Comparison of ENCODE assay signal across 9 cellular contexts in genomic region chr1:1665815-1666251, GRCh38. TPM values are rescaled to one million over a fixed set of nuclear protein-coding genes. Genes with fewer than 3 reads are reported as not detected.
DNase-seq lines count a peak whose midpoint lies in the region; ATAC-seq, FAIRE-seq and TF ChIP-seq lines count a peak whose summit lies in the region.
"Had no signal": no experiment of that assay in that cellular context is flagged by ENCODE, and none has a peak within 500 bp of the region (broad histone marks: within the 10 kb centered on the region; RNA-seq: fewer than 3 reads in every experiment).

No MANE protein-coding gene starts in this region.

- no peak overlapping the region for H3K4me2 ChIP-seq in PC-9

- ATAC-seq in gastrocnemius medialis = no peak
- ATAC-seq in HG03039 (IDR thresholded peaks at IDR 0.05; ENCODE audit: unreplicated experiment) = no peak
- no peak for ATAC-seq in GM21367 (IDR thresholded peaks at IDR 0.05; ENCODE audit: unreplicated experiment)

- DNase-seq in GM06990 (ENCODE audit: extremely low read depth, insufficient read length) (no peak), PC-9 (no peak), ecto neural progenitor cell (ENCODE audit: low spot score) (peak; percentile 60), retinal pigment epithelial cell (ENCODE audit: low read depth) (no peak), gastrocnemius medialis (no peak), small intestine (no peak)

- no peak for TF ChIP-seq POLR2A in gastrocnemius medialis (IDR thresholded peaks at IDR 0.05)

- H3K36me3 ChIP-seq in GM06990 (ENCODE audit: control insufficient read depth, insufficient read depth, low read length) (peaks cover 28% of the 10 kb centered on the region), PC-9 (ENCODE audit: low read depth) (peaks cover 13% of the 10 kb centered on the region), gastrocnemius medialis (peaks cover 0 to 51% of the 10 kb centered on the region in 2 donors), small intestine (ENCODE audit: control insufficient read depth in 2 of 2, insufficient read depth in 2 of 2, low read length in 2 of 2) (peaks cover 11 to 13% of the 10 kb centered on the region in 2 donors)

- H3K27me3 ChIP-seq in GM06990 (replicated peaks; ENCODE audit: control insufficient read depth, insufficient read depth, low read length) = no peaks in the 10 kb centered on the region
- no peaks in the 10 kb centered on the region for H3K27me3 ChIP-seq in PC-9 (ENCODE audit: insufficient read depth, low read depth)
- H3K27me3 ChIP-seq in gastrocnemius medialis = no peaks in the 10 kb centered on the region
- H3K27me3 ChIP-seq in small intestine (ENCODE audit: control insufficient read depth in 2 of 2, insufficient read depth in 2 of 2, low read length in 2 of 2) = no peaks in the 10 kb centered on the region

- H3K4me3 ChIP-seq in GM06990 (replicated peaks; ENCODE audit: low read depth, low read length) (no peak overlapping the region), PC-9 (no peak overlapping the region), retinal pigment epithelial cell (ENCODE audit: low read length) (no peak overlapping the region), gastrocnemius medialis (no peak overlapping the region), small intestine (ENCODE audit: low read depth in 1 of 2, low read length in 2 of 2) (no peak overlapping the region)
- H3K4me3 ChIP-seq: HAP-1 had no signal

- H3K27ac ChIP-seq in PC-9 (no peak overlapping the region), gastrocnemius medialis (no peak overlapping the region), small intestine (ENCODE audit: low read depth in 1 of 2, low read length in 1 of 2) (no peak overlapping the region)

- TF ChIP-seq CTCF in GM06990 (IDR thresholded peaks at IDR 0.05; ENCODE audit: insufficient read depth, low read length, poor library complexity, severe bottlenecking) = peak; percentile 45
- TF ChIP-seq CTCF in PC-9 (conservative IDR thresholded peaks at IDR 0.05) = peak; percentile 46; the same call in 1 of the 2 replicates
- peak; percentile 50 for TF ChIP-seq CTCF in retinal pigment epithelial cell (conservative IDR thresholded peaks at IDR 0.05; ENCODE audit: low read depth, low read length)
- peak in 2 of 5 experiments; percentile 39 to 46 for TF ChIP-seq CTCF in gastrocnemius medialis (IDR thresholded peaks at IDR 0.05 in 4 of 5, conservative IDR thresholded peaks at IDR 0.05 in 1 of 5)

- H3K4me1 ChIP-seq in PC-9 (replicated peaks; ENCODE audit: insufficient read depth) (no peaks in the 10 kb centered on the region), gastrocnemius medialis (peaks cover 5 to 8% of the 10 kb centered on the region in 2 donors), small intestine (ENCODE audit: control insufficient read depth in 2 of 2, insufficient read depth in 1 of 2, low read depth in 1 of 2, low read length in 1 of 2) (no peaks in the 10 kb centered on the region)
- H3K4me1 ChIP-seq: HAP-1 had no signal

- POLR2A ChIA-PET in PC-9 (lab: Charles Lee; ENCODE audit: unreplicated experiment) = no interaction called here

- no peaks in the 10 kb centered on the region for H3F3A ChIP-seq in PC-9 (ENCODE audit: insufficient read depth, low read depth)

- no peaks in the 10 kb centered on the region for H3K79me2 ChIP-seq in PC-9 (ENCODE audit: low read depth)

- in situ Hi-C loops in gastrocnemius medialis (cut with MboI; ENCODE audit: low sequenced_read_pairs in 4 of 4) = no loop called here

- CTCF ChIA-PET in PC-9 (lab: Charles Lee) = no interaction called here

- H4K20me1 ChIP-seq in PC-9 (ENCODE audit: insufficient read depth) = no peaks in the 10 kb centered on the region

- H3K9me2 ChIP-seq in PC-9 (ENCODE audit: insufficient read depth) = no peaks in the 10 kb centered on the region

- no peak overlapping the region for H2AFZ ChIP-seq in PC-9

- intact Hi-C loops in PC-9 (cut with micrococcal nuclease; ENCODE audit: unreplicated experiment) (no loop called here), gastrocnemius medialis (cut with DNase I; ENCODE audit: low total_unique reads) (no loop called here)

- BruUV-seq in PC-9 (replicated peaks; lab: Mats Ljungman, UMichigan) = no TSS peak

- FAIRE-seq in small intestine (lab: Jason Lieb, UNC) = no peak

- WGBS in small intestine, 3 donors = 85 to 90% (median 86%) methylated on average over 25 of the region's 25 CpGs

- H3K9me3 ChIP-seq in PC-9 (ENCODE audit: insufficient read depth, low read depth) (no peaks in the 10 kb centered on the region), gastrocnemius medialis (no peaks in the 10 kb centered on the region), small intestine (ENCODE audit: control insufficient read depth, low read depth) (no peaks in the 10 kb centered on the region)
- H3K9me3 ChIP-seq: HAP-1 had no signal

RNA-seq across cellular contexts. Expression of gene CDK11B, which starts 7.0 kb away (rescaled TPM):
- total RNA-seq in PC-9 (2021) (21.2 and 22.5 TPM in 2 replicates), gastrocnemius medialis (10 to 100 TPM; 19.5 to 49.0 (median 42.2) TPM)
- polyA plus RNA-seq in small intestine = 10 to 100 TPM; 32.0 to 61.7 (median 58.1) TPM

RNA-seq across cellular contexts. Expression of gene SLC35E2B, which starts 26.8 kb away (rescaled TPM):
- total RNA-seq in PC-9 (2021) (55.4 and 63.7 TPM in 2 replicates), gastrocnemius medialis (10 to 100 TPM; 13.5 to 21.8 (median 15.2) TPM)
- 10 to 100 TPM; 21.6 to 34.4 (median 33.5) TPM for polyA plus RNA-seq in small intestine

RNA-seq across cellular contexts. Expression of gene MMP23B, which starts 33.9 kb away (rescaled TPM):
- total RNA-seq in PC-9 (2021) (4.6 and 4.9 TPM in 2 replicates), gastrocnemius medialis (under 1 TPM in 1 of 4 donors, not detected in 3; 0.62 TPM)
- 10 to 100 TPM in 1 of 3 donors, 1 to 10 TPM in 2; 1.2 to 16.5 (median 1.6) TPM for polyA plus RNA-seq in small intestine

RNA-seq across cellular contexts. Expression of gene MIB2, which starts 50.5 kb away (rescaled TPM):
- total RNA-seq in PC-9 (2021) (75.0 and 92.8 TPM in 2 replicates), gastrocnemius medialis (100 to 1,000 TPM in 2 of 4 donors, 10 to 100 TPM in 2; 66.4 to 154 (median 117) TPM)
- polyA plus RNA-seq in small intestine = 100 to 1,000 TPM in 2 of 3 donors, 10 to 100 TPM in 1; 53.3 to 213 (median 178) TPM

RNA-seq across cellular contexts. Expression of gene CDK11A, which starts 58.3 kb away (rescaled TPM):
- 36.2 and 42.2 TPM in 2 replicates for total RNA-seq in PC-9 (2021)
- 10 to 100 TPM in 3 of 4 donors, 1 to 10 TPM in 1; 9.0 to 14.6 (median 11.6) TPM for total RNA-seq in gastrocnemius medialis
- polyA plus RNA-seq in small intestine = 100 to 1,000 TPM in 1 of 3 donors, 10 to 100 TPM in 2; 25.5 to 232 (median 71.3) TPM
